Comparison of ENCODE assay signal across 11 cellular contexts in the genomic region with DNA sequence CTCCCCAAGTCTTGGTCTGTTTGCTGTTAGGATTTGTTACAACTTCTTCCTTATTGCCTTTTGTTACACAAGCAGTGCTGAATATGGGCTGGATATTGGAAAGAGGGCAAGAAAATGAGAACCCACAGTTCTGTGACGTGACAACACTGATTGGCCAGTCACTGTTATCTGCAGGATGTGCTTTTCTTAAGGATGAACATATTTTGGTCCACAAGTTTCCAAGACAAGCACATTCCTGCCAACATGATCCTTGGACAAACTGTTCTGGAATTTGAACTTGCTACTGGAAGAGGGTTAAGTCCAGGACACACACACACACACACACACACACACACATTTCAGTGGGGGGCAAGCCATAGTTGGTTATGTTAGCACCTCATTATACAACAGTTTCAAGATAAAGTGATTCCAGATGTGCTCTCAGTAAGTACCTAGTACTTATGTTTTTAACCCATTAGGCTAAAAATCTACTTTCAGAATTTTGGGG. TPM values are rescaled to one million over a fixed set of nuclear protein-coding genes. Genes with fewer than 3 reads are reported as not detected.
DNase-seq lines count a peak whose midpoint lies in the region; ATAC-seq, FAIRE-seq and TF ChIP-seq lines count a peak whose summit lies in the region.
"Had no signal": no experiment of that assay in that cellular context is flagged by ENCODE, and none has a peak within 500 bp of the region (broad histone marks: within the 10 kb centered on the region; RNA-seq: fewer than 3 reads in every experiment).

No MANE protein-coding gene starts in this region.

- H4K20me1 ChIP-seq in HepG2 (ENCODE audit: insufficient read depth, low read length): no peaks in the 10 kb centered on the region

- CTCF ChIA-PET in activated CD8-positive, alpha-beta T cell treated with anti-CD3 and anti-CD28 coated beads, Interleukin-2, amount 10 ng/mL, durations not matched to agents 7 days and 5 days (lab: Charles Lee): interaction anchor here (1.5 kb wide), 1 partner anchor 14 kb away, joined by 4 read pairs; no protein-coding TSS in a partner anchor
- CTCF ChIA-PET in activated CD8-positive, alpha-beta T cell treated with anti-CD3 and anti-CD28 coated beads for 36 hours (lab: Charles Lee): no interaction called here
- CTCF ChIA-PET in HepG2 (lab: Yijun Ruan, JAX; ENCODE audit: low intra/inter-chr PET ratio, low total read pairs): no interaction called here

- H3K9me3 ChIP-seq in body of pancreas (no peaks in the 10 kb centered on the region), HepG2 (ENCODE audit: low read length) (no peaks in the 10 kb centered on the region), upper lobe of right lung (no peaks in the 10 kb centered on the region), neuronal stem cell (replicated peaks in 1 of 2; ENCODE audit: control insufficient read depth in 2 of 2, insufficient read depth in 1 of 2, low read depth in 1 of 2, low read length in 2 of 2) (peaks cover 0 to 5% of the 10 kb centered on the region in 2 donors)

- H3K36me3 ChIP-seq in body of pancreas (replicated peaks in 1 of 2; ENCODE audit: insufficient read depth in 1 of 2, low read depth in 2 of 2) (no peaks in the 10 kb centered on the region), HepG2 (replicated peaks in 1 of 2; ENCODE audit: control insufficient read depth in 1 of 2, insufficient read depth in 2 of 2, low read length in 2 of 2) (no peaks in the 10 kb centered on the region), upper lobe of right lung (no peaks in the 10 kb centered on the region), neuronal stem cell (replicated peaks in 1 of 2; ENCODE audit: control insufficient read depth in 2 of 2, insufficient read depth in 2 of 2, low read length in 2 of 2) (no peaks in the 10 kb centered on the region)

- H3K4me2 ChIP-seq in HepG2 (ENCODE audit: low read depth, low read length) (0 out of 2 replicates have a peak overlapping the region, but pooled peaks have one; percentile 5), neuronal stem cell (ENCODE audit: insufficient read depth, low read length, poor library complexity, severe bottlenecking) (no peak overlapping the region)

- intact Hi-C loops in activated CD8-positive, alpha-beta T cell treated with anti-CD3 and anti-CD28 coated beads for 36 hours (cut with micrococcal nuclease): no loop called here
- intact Hi-C loops in body of pancreas (cut with DNase I) (no loop called here), HepG2 (cut with micrococcal nuclease; ENCODE audit: unreplicated experiment) (no loop called here), upper lobe of right lung (cut with DNase I) (no loop called here)

- no peak for TF ChIP-seq CTCF in activated CD8-positive, alpha-beta T cell treated with anti-CD3 and anti-CD28 coated beads for 36 hours (IDR thresholded peaks at IDR 0.05)
- TF ChIP-seq CTCF in body of pancreas (IDR thresholded peaks at IDR 0.05) (no peak), HepG2 (CRISPR knock-in tag; IDR thresholded peaks at IDR 0.05) (no peak), upper lobe of right lung (IDR thresholded peaks at IDR 0.05) (no peak)

- H3K9ac ChIP-seq in HepG2 (ENCODE audit: insufficient read depth, low read depth, low read length): no peak overlapping the region
- H3K9ac ChIP-seq in neuronal stem cell (ENCODE audit: low read depth, low read length, poor library complexity): no peak overlapping the region

- H3K27me3 ChIP-seq in body of pancreas (no peaks in the 10 kb centered on the region), HepG2 (ENCODE audit: control insufficient read depth in 1 of 2, insufficient read depth in 2 of 2, low read length in 2 of 2) (no peaks in the 10 kb centered on the region; a peak in 1 of 5 replicates), upper lobe of right lung (no peaks in the 10 kb centered on the region), neuronal stem cell (ENCODE audit: control insufficient read depth in 3 of 3, insufficient read depth in 3 of 3, low read depth in 1 of 3, low read length in 3 of 3) (no peaks in the 10 kb centered on the region)

- H2BK120ac ChIP-seq in neuronal stem cell (ENCODE audit: low read depth, low read length): no peak overlapping the region

- no peak for FAIRE-seq in HepG2 (lab: Jason Lieb, UNC)

- H3K23ac ChIP-seq in neuronal stem cell (ENCODE audit: low read depth, low read length, poor library complexity): no peak overlapping the region

- no TSS peak for BruUV-seq in HepG2 (replicated peaks; lab: Mats Ljungman, UMichigan)

- no peak overlapping the region for H4K91ac ChIP-seq in neuronal stem cell (ENCODE audit: low read depth, low read length, poor library complexity)

- no peaks in the 10 kb centered on the region for H3K27me3 Mint-ChIP-seq in activated CD8-positive, alpha-beta T cell treated with anti-CD3 and anti-CD28 coated beads, Interleukin-2, amount 10 ng/mL, durations not matched to agents 7 days and 5 days (ENCODE audit: low read depth)
- H3K27me3 Mint-ChIP-seq in activated CD8-positive, alpha-beta T cell treated with anti-CD3 and anti-CD28 coated beads for 36 hours: no peaks in the 10 kb centered on the region

- H3K4me1 ChIP-seq in body of pancreas (peaks cover 25% of the 10 kb centered on the region), HepG2 (ENCODE audit: insufficient read depth, low read length) (peaks cover 94% of the 10 kb centered on the region), upper lobe of right lung (peaks cover 51% of the 10 kb centered on the region), neuronal stem cell (ENCODE audit: control insufficient read depth in 2 of 2, insufficient read depth in 1 of 2, low read depth in 1 of 2, low read length in 2 of 2) (peaks cover 7 to 8% of the 10 kb centered on the region in 2 donors)

- DNase-seq in activated CD8-positive, alpha-beta T cell treated with anti-CD3 and anti-CD28 coated beads, Interleukin-2, amount 10 ng/mL, durations not matched to agents 7 days and 5 days: no peak
- no peak for DNase-seq in activated CD8-positive, alpha-beta T cell treated with anti-CD3 and anti-CD28 coated beads for 36 hours
- DNase-seq in body of pancreas: peak in 1 of 4 donors; percentile 20
- no peak for DNase-seq in HepG2 (ENCODE audit: low spot score)
- DNase-seq in upper lobe of right lung: no peak
- no peak for DNase-seq in NCI-H1105 (lab: John Stamatoyannopoulos, UW)
- DNase-seq in neuronal stem cell (ENCODE audit: low spot score): no peak
- DNase-seq in cerebellar nuclear complex (lab: John Stamatoyannopoulos, UW): no peak
- DNase-seq: 8988T, NCI-H187, T-helper 9 cell had no signal

- no peak overlapping the region for H3K27ac ChIP-seq in body of pancreas
- no peak overlapping the region for H3K27ac ChIP-seq in HepG2 (ENCODE audit: extremely low read length, insufficient read depth, low read length)
- H3K27ac ChIP-seq in upper lobe of right lung: peak overlapping the region; percentile 63
- no peak overlapping the region for H3K27ac ChIP-seq in neuronal stem cell (replicated peaks; ENCODE audit: low read length)

- H4K8ac ChIP-seq in neuronal stem cell (ENCODE audit: low read depth, low read length): no peak overlapping the region

- in situ Hi-C loops in HepG2 (cut with HindIII; ENCODE audit: extremely low pct_ligation_motif_present, low pct_unique_long_range_greater_than_20kb): loop anchor here (5.0 kb wide), 1 partner anchor 43 kb away; no protein-coding TSS in a partner anchor

- no peak for ATAC-seq in activated CD8-positive, alpha-beta T cell treated with anti-CD3 and anti-CD28 coated beads, Interleukin-2, amount 10 ng/mL, durations not matched to agents 7 days and 5 days
- no peak for ATAC-seq in activated CD8-positive, alpha-beta T cell treated with anti-CD3 and anti-CD28 coated beads for 36 hours
- ATAC-seq in body of pancreas (peak; percentile 22), HepG2 (no peak), upper lobe of right lung (peak; percentile 50)

- peak overlapping the region; percentile 32 for H3K27ac Mint-ChIP-seq in activated CD8-positive, alpha-beta T cell treated with anti-CD3 and anti-CD28 coated beads, Interleukin-2, amount 10 ng/mL, durations not matched to agents 7 days and 5 days
- H3K27ac Mint-ChIP-seq in activated CD8-positive, alpha-beta T cell treated with anti-CD3 and anti-CD28 coated beads for 36 hours: no peak overlapping the region

- H2AFZ ChIP-seq in HepG2 (ENCODE audit: low read length): no peak overlapping the region
- H2AFZ ChIP-seq in neuronal stem cell (ENCODE audit: low read length): no peak overlapping the region

- no peaks in the 10 kb centered on the region for H3K79me1 ChIP-seq in neuronal stem cell (ENCODE audit: low read depth, low read length)

- no peak overlapping the region for H3K4me3 Mint-ChIP-seq in activated CD8-positive, alpha-beta T cell treated with anti-CD3 and anti-CD28 coated beads, Interleukin-2, amount 10 ng/mL, durations not matched to agents 7 days and 5 days
- H3K4me3 Mint-ChIP-seq in activated CD8-positive, alpha-beta T cell treated with anti-CD3 and anti-CD28 coated beads for 36 hours: no peak overlapping the region

- no peak overlapping the region for H3K4ac ChIP-seq in neuronal stem cell (ENCODE audit: low read length)

- H3K18ac ChIP-seq in neuronal stem cell (ENCODE audit: low read length): no peak overlapping the region

- H3K14ac ChIP-seq in neuronal stem cell (ENCODE audit: low read length): no peak overlapping the region

- WGBS in body of pancreas, 2 donors: 74 to 79% methylated on average over 1 of the region's 1 CpG
- WGBS in HepG2 (ENCODE audit: low lambda C conversion rate): 95% methylated on average over 1 of the region's 1 CpG
- no CpG with 5 or more reads among the region's 1 CpG for WGBS in neuronal stem cell (ENCODE audit: extremely low coverage in 2 of 2, insufficient read length in 2 of 2, insufficient replicate concordance in 1 of 2), 2 donors

- no peak overlapping the region for H2AK5ac ChIP-seq in neuronal stem cell (ENCODE audit: low read depth, low read length)

- POLR2A ChIA-PET in activated CD8-positive, alpha-beta T cell treated with anti-CD3 and anti-CD28 coated beads, Interleukin-2, amount 10 ng/mL, durations not matched to agents 7 days and 5 days (lab: Charles Lee): no interaction called here
- POLR2A ChIA-PET in activated CD8-positive, alpha-beta T cell treated with anti-CD3 and anti-CD28 coated beads for 36 hours (lab: Charles Lee): interaction anchor here (7.7 kb wide), 1 partner anchor 21 kb away, joined by 83 read pairs; no protein-coding TSS in a partner anchor
- POLR2A ChIA-PET in HepG2 (lab: Yijun Ruan, JAX): interaction anchor here (7.1 kb wide), 1 partner anchor 18 kb away, joined by 91 read pairs; a partner anchor contains a TSS

- H2BK15ac ChIP-seq in neuronal stem cell (ENCODE audit: low read length): no peak overlapping the region

- no peak overlapping the region for H2BK12ac ChIP-seq in neuronal stem cell (ENCODE audit: low read length)

- H2BK5ac ChIP-seq in neuronal stem cell (ENCODE audit: low read length): no peak overlapping the region

- peaks cover 17% of the 10 kb centered on the region for H3K79me2 ChIP-seq in HepG2 (ENCODE audit: insufficient read depth, low read length)

- H3K36me3 Mint-ChIP-seq in activated CD8-positive, alpha-beta T cell treated with anti-CD3 and anti-CD28 coated beads, Interleukin-2, amount 10 ng/mL, durations not matched to agents 7 days and 5 days (ENCODE audit: low read depth): peaks cover 27% of the 10 kb centered on the region
- H3K36me3 Mint-ChIP-seq in activated CD8-positive, alpha-beta T cell treated with anti-CD3 and anti-CD28 coated beads for 36 hours (ENCODE audit: low read depth): peaks cover 8% of the 10 kb centered on the region

- no peak for TF ChIP-seq EP300 in HepG2 (IDR thresholded peaks at IDR 0.05; ENCODE audit: low read depth in 2 of 2, low read length in 2 of 2)
- TF ChIP-seq EP300 in HepG2 (CRISPR knock-in tag; IDR thresholded peaks at IDR 0.05; ENCODE audit: borderline replicate concordance): no peak

- H3K4me1 Mint-ChIP-seq in activated CD8-positive, alpha-beta T cell treated with anti-CD3 and anti-CD28 coated beads, Interleukin-2, amount 10 ng/mL, durations not matched to agents 7 days and 5 days (ENCODE audit: low read depth): peaks cover 67% of the 10 kb centered on the region
- H3K4me1 Mint-ChIP-seq in activated CD8-positive, alpha-beta T cell treated with anti-CD3 and anti-CD28 coated beads for 36 hours (ENCODE audit: low read depth): peaks cover 60% of the 10 kb centered on the region

- no peaks in the 10 kb centered on the region for H3K9me3 Mint-ChIP-seq in activated CD8-positive, alpha-beta T cell treated with anti-CD3 and anti-CD28 coated beads, Interleukin-2, amount 10 ng/mL, durations not matched to agents 7 days and 5 days (ENCODE audit: insufficient read depth)
- no peaks in the 10 kb centered on the region for H3K9me3 Mint-ChIP-seq in activated CD8-positive, alpha-beta T cell treated with anti-CD3 and anti-CD28 coated beads for 36 hours

- no peak for TF ChIP-seq RAD21 in HepG2 (CRISPR knock-in tag; IDR thresholded peaks at IDR 0.05)

- TF ChIP-seq POLR2A in body of pancreas (IDR thresholded peaks at IDR 0.05) (no peak), HepG2 (IDR thresholded peaks at IDR 0.05; ENCODE audit: insufficient read depth in 1 of 2, low read depth in 2 of 2, low read length in 2 of 2) (no peak)

- H3K4me3 ChIP-seq in body of pancreas (no peak overlapping the region), HepG2 (replicated peaks in 1 of 3; ENCODE audit: insufficient read depth in 1 of 3, low read depth in 2 of 3, low read length in 3 of 3) (no peak overlapping the region), upper lobe of right lung (no peak overlapping the region), neuronal stem cell (ENCODE audit: low read length in 2 of 2) (no peak overlapping the region)

RNA-seq across cellular contexts. Expression of a gene that starts 16.6 kb away (rescaled TPM):
- total RNA-seq in activated CD8-positive, alpha-beta T cell treated with anti-CD3 and anti-CD28 coated beads, Interleukin-2, amount 10 ng/mL, durations not matched to agents 7 days and 5 days: 100 to 1,000 TPM; 194 to 200 TPM
- total RNA-seq in activated CD8-positive, alpha-beta T cell treated with anti-CD3 and anti-CD28 coated beads for 36 hours: 100 to 1,000 TPM; 216 to 219 TPM
- 100 to 1,000 TPM; 184 to 203 TPM for total RNA-seq in body of pancreas
- 230 and 368 TPM in 2 replicates for total RNA-seq in HepG2 (2016; rRNA removed; fragmentation: Illumina TruSeq; extraction: Trizol)
- 31.8 and 45.4 TPM in 2 replicates for total RNA-seq in HepG2 (2016; cell fraction: cytosol; rRNA removed; fragmentation: Illumina TruSeq; extraction: Trizol; ENCODE audit: low read depth)
- 210 and 375 TPM in 2 replicates for total RNA-seq in HepG2 (2016; cell fraction: insoluble cytoplasmic fraction; rRNA removed; fragmentation: Illumina TruSeq; extraction: Trizol)
- total RNA-seq in HepG2 (2016; cell fraction: membrane; rRNA removed; fragmentation: Illumina TruSeq; extraction: Trizol): 98.8 and 127 TPM in 2 replicates
- 947 and 961 TPM in 2 replicates for total RNA-seq in HepG2 (2016; cell fraction: nucleus; rRNA removed; fragmentation: Illumina TruSeq; extraction: Trizol)
- polyA plus RNA-seq in HepG2 (2011; rRNA removed): 861 and 880 TPM in 2 replicates
- polyA plus RNA-seq in HepG2 (2011; cell fraction: cytosol; rRNA removed): 346 and 636 TPM in 2 replicates
- polyA plus RNA-seq in HepG2 (2011; cell fraction: nucleus; rRNA removed): 926 and 1,239 TPM in 2 replicates
- 836 and 868 TPM in 2 replicates for polyA plus RNA-seq in HepG2 (2012)
- polyA plus RNA-seq in HepG2 (2016; cell fraction: cytosol; fragmentation: Illumina TruSeq; extraction: Trizol; ENCODE audit: low read depth): 8.1 TPM in 2 replicates
- 138 and 148 TPM in 2 replicates for polyA plus RNA-seq in HepG2 (2016; cell fraction: insoluble cytoplasmic fraction; fragmentation: Illumina TruSeq; extraction: Trizol; ENCODE audit: low read depth)
- 24.1 and 28.9 TPM in 2 replicates for polyA plus RNA-seq in HepG2 (2016; cell fraction: membrane; fragmentation: Illumina TruSeq; extraction: Trizol; ENCODE audit: low read depth)
- 882 and 909 TPM in 2 replicates for polyA plus RNA-seq in HepG2 (2016; cell fraction: nucleus; fragmentation: Illumina TruSeq; extraction: Trizol; ENCODE audit: insufficient read depth, low read depth)
- 406 and 1,055 TPM in 2 replicates for polyA minus RNA-seq in HepG2 (2011; rRNA and poly(A)+ RNA removed; ENCODE audit: low replicate concordance)
- 1,075 and 1,302 TPM in 2 replicates for polyA minus RNA-seq in HepG2 (2011; cell fraction: cytosol; rRNA and poly(A)+ RNA removed)
- polyA minus RNA-seq in HepG2 (2011; cell fraction: nucleus; rRNA and poly(A)+ RNA removed): 2,125 and 2,864 TPM in 2 replicates
- total RNA-seq in upper lobe of right lung: 343 TPM
- polyA plus RNA-seq in neuronal stem cell (2013, experiment 1 of 2): 168 TPM
- 171 TPM for polyA plus RNA-seq in neuronal stem cell (2013, experiment 2 of 2)

Comparison
In these comparisons a context has a peak if more than half of its experiments do, and no peak if none do; other contexts are left out.
1. ATAC-seq: peak in body of pancreas (single experiment) and upper lobe of right lung (single experiment); none in activated CD8-positive, alpha-beta T cell treated with anti-CD3 and anti-CD28 coated beads, Interleukin-2, amount 10 ng/mL, durations not matched to agents 7 days and 5 days (single experiment), activated CD8-positive, alpha-beta T cell treated with anti-CD3 and anti-CD28 coated beads for 36 hours (single experiment) and HepG2 (single experiment).